1 cellular context compared by ENCODE assay signal in the genomic region with DNA sequence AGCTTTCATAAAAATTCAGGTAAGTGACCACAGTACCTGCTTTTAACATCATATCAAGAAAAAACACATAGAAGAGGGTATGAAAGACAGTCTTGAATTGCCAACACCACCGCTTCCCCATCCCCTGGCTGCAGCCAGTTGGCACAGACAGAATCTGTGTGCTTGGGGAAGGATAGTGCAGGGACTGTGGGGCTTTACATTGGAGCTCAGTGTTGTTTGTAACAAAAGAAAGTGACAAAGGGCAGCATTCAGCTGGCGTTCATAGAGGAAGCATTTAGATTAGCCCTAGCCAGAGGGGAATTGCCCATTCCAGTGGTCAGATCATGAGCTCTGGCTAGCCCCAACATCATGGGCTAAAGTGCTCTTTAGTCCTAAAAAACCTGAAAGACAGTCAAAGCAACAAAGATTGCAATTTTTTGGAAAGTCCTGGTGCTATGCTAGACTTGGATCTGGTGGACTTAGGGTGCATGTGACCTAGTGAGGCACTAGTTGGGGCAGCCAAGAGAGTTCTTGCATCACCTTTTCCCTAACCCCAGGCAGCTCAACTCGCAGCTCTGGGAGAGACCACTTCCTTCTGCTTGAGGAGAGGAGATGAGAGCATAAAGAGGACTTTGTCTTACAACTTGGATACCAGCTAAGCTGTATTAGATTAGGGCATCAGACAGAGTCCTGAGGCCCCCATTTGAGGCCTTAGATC.
TF ChIP-seq lines count a peak whose summit lies in the region.

No MANE protein-coding gene starts in this region.

TF ChIP-seq in H1, 55 proteins besides CTCF, POLR2A, EP300 and RAD21 (continued from another document):
- no peak for TF ChIP-seq TCF12 (IDR thresholded peaks at IDR 0.05; ENCODE audit: low read depth, low read length)
